Comparison of ENCODE assay signal across 18 cellular contexts in the genomic region with DNA sequence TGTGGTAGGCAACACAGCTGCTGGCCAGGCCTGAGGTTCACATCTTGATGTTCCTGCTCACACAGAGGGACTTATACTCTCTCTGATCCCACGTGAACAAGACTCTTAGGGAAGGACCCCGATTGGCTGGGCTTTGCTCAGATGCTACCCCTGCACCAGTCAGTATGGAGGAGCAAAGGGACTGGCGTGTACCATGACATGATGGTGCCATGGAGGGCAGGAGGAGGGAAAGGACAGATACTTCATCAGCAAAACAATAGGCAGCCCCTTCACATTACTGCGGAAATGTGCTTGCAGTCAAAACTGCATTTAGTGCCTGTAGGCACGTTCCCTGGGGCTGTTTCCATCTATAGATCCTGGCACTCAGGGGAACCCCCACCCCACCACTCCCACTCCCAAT. TPM values are rescaled to one million over a fixed set of nuclear protein-coding genes. Genes with fewer than 3 reads are reported as not detected.
DNase-seq lines count a peak whose midpoint lies in the region; ATAC-seq, FAIRE-seq and TF ChIP-seq lines count a peak whose summit lies in the region.
"Had no signal": no experiment of that assay in that cellular context is flagged by ENCODE, and none has a peak within 500 bp of the region (broad histone marks: within the 10 kb centered on the region; RNA-seq: fewer than 3 reads in every experiment).

No MANE protein-coding gene starts in this region.

- H3K4me3 ChIP-seq in RWPE2 (ENCODE audit: severe bottlenecking) = no peak overlapping the region
- H3K4me3 ChIP-seq in H1 (ENCODE audit: extremely low read depth in 1 of 4, insufficient read depth in 2 of 4, low read depth in 3 of 4, low read length in 4 of 4) = no peak overlapping the region
- H3K4me3 ChIP-seq in small intestine (ENCODE audit: low read depth in 1 of 2, low read length in 2 of 2) = no peak overlapping the region
- no peak overlapping the region for H3K4me3 ChIP-seq in GM23248
- H3K4me3 ChIP-seq in H7 (ENCODE audit: insufficient read depth, low read depth, low read length) = no peak overlapping the region
- H3K4me3 ChIP-seq: lung had no signal

- no peak overlapping the region for H2AFZ ChIP-seq in H1 (ENCODE audit: low read length)
- H2AFZ ChIP-seq in GM23248 = no peak overlapping the region

- no peaks in the 10 kb centered on the region for H3K23me2 ChIP-seq in H1 (ENCODE audit: low read depth, low read length)

- CTCF ChIA-PET in H1 (lab: Charles Lee; ENCODE audit: partially characterized antibody) = interaction anchor here (1.0 to 6.8 kb wide), 4 partner anchors 8 to 45 kb away, joined by 3 to 59 read pairs (median 10); a partner anchor contains a TSS

- H3K79me1 ChIP-seq in H1 (ENCODE audit: low read depth, low read length) = no peaks in the 10 kb centered on the region

- no peaks in the 10 kb centered on the region for H3K36me3 ChIP-seq in RWPE2 (ENCODE audit: low read depth)
- H3K36me3 ChIP-seq in H1 (ENCODE audit: control insufficient read depth in 2 of 4, insufficient read depth in 4 of 4, low read length in 3 of 4) = no peaks in the 10 kb centered on the region
- no peaks in the 10 kb centered on the region for H3K36me3 ChIP-seq in small intestine (ENCODE audit: control insufficient read depth in 2 of 2, insufficient read depth in 2 of 2, low read length in 2 of 2)
- no peaks in the 10 kb centered on the region for H3K36me3 ChIP-seq in GM23248 (ENCODE audit: low read depth)
- no peaks in the 10 kb centered on the region for H3K36me3 ChIP-seq in H7 (replicated peaks; ENCODE audit: control insufficient read depth, insufficient read depth, low read length)

- H3K36me3 Mint-ChIP-seq in activated naive CD8-positive, alpha-beta T cell = peaks cover 5% of the 10 kb centered on the region
- H3K36me3 Mint-ChIP-seq in activated naive CD8-positive, alpha-beta T cell treated with anti-CD3 and anti-CD28 coated beads, Interleukin-2, amount 50 U/mL, for 24 hours (ENCODE audit: low read depth) = no peaks in the 10 kb centered on the region

- no peak for TF ChIP-seq EP300 in H1 (IDR thresholded peaks at IDR 0.05; ENCODE audit: borderline replicate concordance in 1 of 2, low read depth in 2 of 2, low read length in 2 of 2)

- H3K79me2 ChIP-seq in H1 (ENCODE audit: control insufficient read depth in 1 of 2, insufficient read depth in 2 of 2, low read length in 2 of 2) = no peaks in the 10 kb centered on the region
- H3K79me2 ChIP-seq in GM23248 (ENCODE audit: insufficient read depth) = no peaks in the 10 kb centered on the region

- peak overlapping the region; percentile 98 for H2BK15ac ChIP-seq in H1 (ENCODE audit: low read length)

- peak overlapping the region; percentile 97 for H2AK5ac ChIP-seq in H1 (ENCODE audit: low read depth, low read length)

- no peak for ATAC-seq in activated naive CD8-positive, alpha-beta T cell treated with anti-CD3 and anti-CD28 coated beads, Interleukin-2, amount 50 U/mL, for 24 hours
- ATAC-seq in RWPE2 (ENCODE audit: low read depth) (no peak), GM21390 (IDR thresholded peaks at IDR 0.05; ENCODE audit: unreplicated experiment) (no peak)

- H3K9ac ChIP-seq in H1 (replicated peaks in 1 of 4; ENCODE audit: extremely low read depth in 1 of 4, low read depth in 3 of 4, low read length in 3 of 4) (no peak overlapping the region), GM23248 (no peak overlapping the region)

- H3F3A ChIP-seq in GM23248 (ENCODE audit: insufficient read depth) = 0 out of 2 replicates have a peak, but pooled peaks cover 16% of the 10 kb centered on the region

- no peak for TF ChIP-seq RAD21 in H1 (IDR thresholded peaks at IDR 0.05 in 1 of 2, conservative IDR thresholded peaks at IDR 0.05 in 1 of 2; ENCODE audit: low read depth in 2 of 2, low read length in 2 of 2)

- H4K5ac ChIP-seq in H1 (ENCODE audit: insufficient read length, low read depth, low read length) = no peak overlapping the region

- FAIRE-seq in H1 (lab: Jason Lieb, UNC) (no peak), small intestine (lab: Jason Lieb, UNC) (no peak)
- FAIRE-seq: frontal cortex, GM12892, islet of Langerhans had no signal

- H3K27ac Mint-ChIP-seq in activated naive CD8-positive, alpha-beta T cell = peak overlapping the region; percentile 46
- H3K27ac Mint-ChIP-seq in activated naive CD8-positive, alpha-beta T cell treated with anti-CD3 and anti-CD28 coated beads, Interleukin-2, amount 50 U/mL, for 24 hours = no peak overlapping the region

- H3K4me2 ChIP-seq in H1 (ENCODE audit: insufficient read depth in 1 of 2, low read depth in 2 of 2, low read length in 2 of 2) (no peak overlapping the region), GM23248 (ENCODE audit: unreplicated experiment) (no peak overlapping the region)

- peak overlapping the region; percentile 95; the same call in 1 of the 2 replicates for H2BK12ac ChIP-seq in H1 (ENCODE audit: low read depth, low read length)

- no peak overlapping the region; the same call in 1 of the 2 replicates for H4K8ac ChIP-seq in H1 (ENCODE audit: extremely low read depth, insufficient read depth, low read length)

- H3K4me1 Mint-ChIP-seq in activated naive CD8-positive, alpha-beta T cell (ENCODE audit: low read depth) = peaks cover 65% of the 10 kb centered on the region
- H3K4me1 Mint-ChIP-seq in activated naive CD8-positive, alpha-beta T cell treated with anti-CD3 and anti-CD28 coated beads, Interleukin-2, amount 50 U/mL, for 24 hours = peaks cover 58% of the 10 kb centered on the region

- H3K56ac ChIP-seq in H1 (replicated peaks; ENCODE audit: insufficient read length, low read depth, low read length) = no peak overlapping the region

- H4K20me1 ChIP-seq in H1 (replicated peaks in 1 of 2; ENCODE audit: control insufficient read depth in 1 of 2, insufficient read depth in 2 of 2, low read length in 2 of 2) = no peaks in the 10 kb centered on the region
- no peaks in the 10 kb centered on the region for H4K20me1 ChIP-seq in GM23248 (ENCODE audit: insufficient read depth)

- H3K4me1 ChIP-seq in RWPE2 (ENCODE audit: insufficient read depth, poor library complexity, severe bottlenecking) = peaks cover 26% of the 10 kb centered on the region
- peaks cover 13 to 38% (median 26%) of the 10 kb centered on the region in 4 experiments for H3K4me1 ChIP-seq in H1 (replicated peaks in 1 of 4; ENCODE audit: control insufficient read depth in 3 of 4, insufficient read depth in 4 of 4, low read length in 3 of 4)
- peaks cover 21 to 27% of the 10 kb centered on the region in 2 donors for H3K4me1 ChIP-seq in small intestine (ENCODE audit: control insufficient read depth in 2 of 2, insufficient read depth in 1 of 2, low read depth in 1 of 2, low read length in 1 of 2)
- peaks cover 15% of the 10 kb centered on the region for H3K4me1 ChIP-seq in GM23248 (ENCODE audit: insufficient read depth)

- H3K14ac ChIP-seq in H1 (ENCODE audit: insufficient read length) = no peak overlapping the region

- peak overlapping the region; percentile 86 for H3K4ac ChIP-seq in H1 (replicated peaks; ENCODE audit: insufficient read length, low read depth, low read length)

- no peaks in the 10 kb centered on the region for H3K9me2 ChIP-seq in GM23248 (ENCODE audit: insufficient read depth)

- H3K27me3 ChIP-seq in RWPE2 (ENCODE audit: insufficient read depth, poor library complexity, severe bottlenecking) (no peaks in the 10 kb centered on the region), H1 (replicated peaks in 1 of 4; ENCODE audit: control insufficient read depth in 3 of 4, extremely low read depth in 1 of 4, insufficient read depth in 3 of 4, low read length in 3 of 4) (no peaks in the 10 kb centered on the region), small intestine (ENCODE audit: control insufficient read depth in 2 of 2, insufficient read depth in 2 of 2, low read length in 2 of 2) (no peaks in the 10 kb centered on the region), GM23248 (replicated peaks; ENCODE audit: insufficient read depth) (no peaks in the 10 kb centered on the region), H7 (ENCODE audit: control insufficient read depth, insufficient read depth, low read length) (no peaks in the 10 kb centered on the region)

- no peak for DNase-seq in activated naive CD8-positive, alpha-beta T cell treated with anti-CD3 and anti-CD28 coated beads, Interleukin-2, amount 50 U/mL, for 24 hours
- DNase-seq in RWPE2 (ENCODE audit: low spot score) (no peak), H1 (ENCODE audit: low read depth in 1 of 2, low spot score in 2 of 2) (no peak), small intestine (no peak), GM23248 (no peak), H7 (no peak)
- DNase-seq: hypothalamus, NCI-H1105 treated with DMSO at 0.1 percent for 48 hours, NCI-H510A treated with DMSO at 0.1 percent for 48 hours, RPMI8226 had no signal

- peak overlapping the region; percentile 100 for H2BK20ac ChIP-seq in H1 (ENCODE audit: low read length)

- H3K9me3 Mint-ChIP-seq in activated naive CD8-positive, alpha-beta T cell (ENCODE audit: low read depth) = no peaks in the 10 kb centered on the region
- no peaks in the 10 kb centered on the region for H3K9me3 Mint-ChIP-seq in activated naive CD8-positive, alpha-beta T cell treated with anti-CD3 and anti-CD28 coated beads, Interleukin-2, amount 50 U/mL, for 24 hours

- TF ChIP-seq POLR2A in H1 (IDR thresholded peaks at IDR 0.05; ENCODE audit: control extremely low read depth in 1 of 2, low read depth in 2 of 2, low read length in 2 of 2) = no peak

- 81% methylated on average over 5 of the region's 5 CpGs; no CpG with 5 or more reads in 1 of the 2 experiments for WGBS in H1 (ENCODE audit: extremely low coverage in 1 of 2, insufficient coverage in 1 of 2, insufficient read length in 1 of 2, insufficient replicate concordance in 2 of 2, low coverage in 1 of 2, low lambda C conversion rate in 2 of 2, missing lambda C conversion rate in 1 of 2), 2 experiments
- 50 to 78% (median 62%) methylated on average over 5 of the region's 5 CpGs for WGBS in small intestine, 3 donors
- 66 to 73% methylated on average over 5 of the region's 5 CpGs for WGBS in GM23248 (ENCODE audit: low coverage in 1 of 2, low lambda C conversion rate in 2 of 2, missing lambda C conversion rate in 2 of 2), 2 experiments

- no peaks in the 10 kb centered on the region for H3K27me3 Mint-ChIP-seq in activated naive CD8-positive, alpha-beta T cell
- H3K27me3 Mint-ChIP-seq in activated naive CD8-positive, alpha-beta T cell treated with anti-CD3 and anti-CD28 coated beads, Interleukin-2, amount 50 U/mL, for 24 hours = no peaks in the 10 kb centered on the region
- H3K27me3 Mint-ChIP-seq: activated CD8-positive, alpha-beta memory T cell treated with anti-CD3 and anti-CD28 coated beads, Interleukin-2, amount 10 ng/mL, durations not matched to agents 7 days and 5 days had no signal

- in situ Hi-C loops in GM23248 (cut with MboI) = no loop called here

- H3K18ac ChIP-seq in H1 (ENCODE audit: extremely low read depth, low read length) = peak overlapping the region; percentile 67

- no peak overlapping the region for H3K4me3 Mint-ChIP-seq in activated naive CD8-positive, alpha-beta T cell
- H3K4me3 Mint-ChIP-seq in activated naive CD8-positive, alpha-beta T cell treated with anti-CD3 and anti-CD28 coated beads, Interleukin-2, amount 50 U/mL, for 24 hours = no peak overlapping the region
- H3K4me3 Mint-ChIP-seq: activated CD8-positive, alpha-beta memory T cell treated with anti-CD3 and anti-CD28 coated beads, Interleukin-2, amount 10 ng/mL, durations not matched to agents 7 days and 5 days had no signal

- H3K23ac ChIP-seq in H1 (ENCODE audit: insufficient read length) = no peak overlapping the region

- no peaks in the 10 kb centered on the region for H3K9me3 ChIP-seq in RWPE2 (ENCODE audit: severe bottlenecking)
- H3K9me3 ChIP-seq in H1 (ENCODE audit: insufficient read depth in 2 of 2, low read depth in 1 of 2, low read length in 1 of 2) = no peaks in the 10 kb centered on the region
- no peaks in the 10 kb centered on the region for H3K9me3 ChIP-seq in small intestine (ENCODE audit: control insufficient read depth, low read depth)
- H3K9me3 ChIP-seq in GM23248 (ENCODE audit: low read depth) = no peaks in the 10 kb centered on the region

- H2BK5ac ChIP-seq in H1 (ENCODE audit: low read depth, low read length) = peak overlapping the region; percentile 88; the same call in 1 of the 2 replicates

- POLR2A ChIA-PET in H1 (lab: Charles Lee; ENCODE audit: partially characterized antibody) = no interaction called here

- TF ChIP-seq CTCF in RWPE2 (IDR thresholded peaks at IDR 0.05; ENCODE audit: poor library complexity, severe bottlenecking) = no peak
- TF ChIP-seq CTCF in H1 (IDR thresholded peaks at IDR 0.05; ENCODE audit: control extremely low read depth in 1 of 3, insufficient read depth in 1 of 3, low read depth in 1 of 3, low read length in 3 of 3) = no peak

- H4K91ac ChIP-seq in H1 (replicated peaks; ENCODE audit: insufficient read length, low read length) = peak overlapping the region; percentile 92

- H2BK120ac ChIP-seq in H1 (replicated peaks; ENCODE audit: low read depth, low read length) = peak overlapping the region; percentile 82

- H3K27ac ChIP-seq in RWPE2 (ENCODE audit: poor library complexity, severe bottlenecking) (peak overlapping the region; percentile 41), H1 (ENCODE audit: low read depth, low read length) (no peak overlapping the region), small intestine (ENCODE audit: low read depth in 1 of 2, low read length in 1 of 2) (peak overlapping the region; percentile 50 to 67), GM23248 (no peak overlapping the region)
- H3K27ac ChIP-seq: C4-2B had no signal

RNA-seq across cellular contexts. Expression of a gene that starts 42.7 kb away (rescaled TPM):
- total RNA-seq in H1 (2021; fragmentation: NEBNext Ultra II Directional; extraction: Animal tissue kit (Norgen Biotek cat#: 25700)) = 102 and 109 TPM in 2 replicates
- 13.4 and 15.6 TPM in 2 replicates for polyA plus RNA-seq in H1 (2011; rRNA removed)
- polyA plus RNA-seq in H1 (2011; cell fraction: cytosol; rRNA removed) = 10.6 TPM
- 10.7 TPM for polyA plus RNA-seq in H1 (2011; cell fraction: nucleus; rRNA removed)
- 31.8 to 48.4 TPM (median 38.8 TPM) in 4 replicates for polyA plus RNA-seq in H1 (2012, experiment 1 of 2)
- polyA plus RNA-seq in H1 (2012, experiment 2 of 2) = 44.9 TPM
- 57.0 TPM for polyA plus RNA-seq in H1 (2013, experiment 1 of 2)
- polyA plus RNA-seq in H1 (2013, experiment 2 of 2) = 62.5 TPM
- 4.5 and 4.8 TPM in 2 replicates for polyA minus RNA-seq in H1 (2011; rRNA and poly(A)+ RNA removed)
- 29.6 TPM for polyA minus RNA-seq in H1 (2011; cell fraction: cytosol; rRNA and poly(A)+ RNA removed)
- polyA minus RNA-seq in H1 (2011; cell fraction: nucleus; rRNA and poly(A)+ RNA removed) = 20.3 TPM
- polyA plus RNA-seq in small intestine = 10 to 100 TPM; 62.1 to 98.9 (median 98.8) TPM
- 13.8 and 14.4 TPM in 2 replicates for total RNA-seq in GM23248 (2014; rRNA removed; shearing (Covaris generic))
- polyA plus RNA-seq in GM23248 (2016; fragmentation: Nextera tagmentation; extraction: Ambion mirVana) = 71.7 and 78.2 TPM in 2 replicates
- total RNA-seq in H7 (2014; rRNA removed; shearing (Covaris generic)) = 9.5 and 12.0 TPM in 2 replicates

Comparison
In these comparisons a context has a peak if more than half of its experiments do, and no peak if none do; other contexts are left out.
1. H3K27ac ChIP-seq: peak in RWPE2 (single experiment) and small intestine (2 of 2); none in H1 (single experiment) and GM23248 (single experiment).